In genomic region chr15:99098991-99099390, GRCh38 we compare ENCODE assay signal across 26 cellular contexts.
"Had no signal": no experiment of that assay in that cellular context is flagged by ENCODE, and none has a peak within 500 bp of the region (broad histone marks: within the 10 kb centered on the region; RNA-seq: fewer than 3 reads in every experiment).

No MANE protein-coding gene starts in this region.

- H3K4me2 ChIP-seq: neural progenitor cell had no signal

- H3K27ac Mint-ChIP-seq: dendritic cell treated with granulocyte-macrophage colony-stimulating factor and Interleukin-4, amounts not matched to agents 40 ng/mL and 50 ng/mL, for 4 days; endodermal cell; memory B cell; mesothelial cell of epicardium; naive B cell; nephron; neural progenitor cell; stimulated activated naive CD8-positive, alpha-beta T cell treated with anti-CD3 and anti-CD28 coated beads, Interleukin-15, amount 100 ng/mL, for 72 hours had no signal

- ATAC-seq: left lobe of liver; mucosa of descending colon; right cardiac atrium; stimulated activated naive CD8-positive, alpha-beta T cell treated with anti-CD3 and anti-CD28 coated beads, Interleukin-15, amount 100 ng/mL, for 72 hours had no signal

- H3K4me1 ChIP-seq: colonic mucosa, prostate gland had no signal

- H2AFZ ChIP-seq: neural progenitor cell had no signal

- H3K27ac ChIP-seq: colonic mucosa, epithelial cell of prostate, neural progenitor cell, prostate gland, skin epidermis, spleen, suprapubic skin had no signal

- H3K36me3 Mint-ChIP-seq: memory B cell, mesothelial cell of epicardium, naive B cell, neural progenitor cell had no signal

- H3K9me3 Mint-ChIP-seq: dendritic cell treated with granulocyte-macrophage colony-stimulating factor and Interleukin-4, amounts not matched to agents 40 ng/mL and 50 ng/mL, for 4 days; endodermal cell; memory B cell; mesothelial cell of epicardium; nephron; neural progenitor cell; stimulated activated naive CD8-positive, alpha-beta T cell treated with anti-CD3 and anti-CD28 coated beads, Interleukin-15, amount 100 ng/mL, for 72 hours had no signal

- H3K4me3 Mint-ChIP-seq: dendritic cell treated with granulocyte-macrophage colony-stimulating factor and Interleukin-4, amounts not matched to agents 40 ng/mL and 50 ng/mL, for 4 days; endodermal cell; memory B cell; mesothelial cell of epicardium; naive B cell; nephron; neural progenitor cell; stimulated activated naive CD8-positive, alpha-beta T cell treated with anti-CD3 and anti-CD28 coated beads, Interleukin-15, amount 100 ng/mL, for 72 hours had no signal

- H3K9ac ChIP-seq: neural progenitor cell had no signal

- DNase-seq: central memory CD4-positive, alpha-beta T cell; colonic mucosa; effector CD8-positive, alpha-beta T cell; endodermal cell; foreskin melanocyte; mucosa of descending colon; naive B cell; nucleus accumbens; right cardiac atrium; sigmoid colon; spleen; stimulated activated CD4-positive, alpha-beta T cell treated with anti-CD3 and anti-CD28 coated beads, Interleukin-2, amount 100 ng/mL, for 48 hours; stimulated activated naive CD4-positive, alpha-beta T cell; stimulated activated naive CD8-positive, alpha-beta T cell treated with anti-CD3 and anti-CD28 coated beads, Interleukin-15, amount 100 ng/mL, for 72 hours; trophoblast cell had no signal

- H3K36me3 ChIP-seq: colonic mucosa, neural progenitor cell, prostate gland, sigmoid colon, spleen, suprapubic skin had no signal

- H3K9me3 ChIP-seq: colonic mucosa, mucosa of descending colon, prostate gland, sigmoid colon, spleen, suprapubic skin had no signal

- H3K4me3 ChIP-seq: colonic mucosa, lung, mucosa of descending colon, neural progenitor cell, prostate gland, sigmoid colon, skin epidermis, spleen, suprapubic skin had no signal

- H3K27me3 ChIP-seq: sigmoid colon had no signal
